8 cellular contexts compared by ENCODE assay signal in genomic region chr3:176994393-176994792, GRCh38.
"Had no signal": no experiment of that assay in that cellular context is flagged by ENCODE, and none has a peak within 500 bp of the region (broad histone marks: within the 10 kb centered on the region; RNA-seq: fewer than 3 reads in every experiment).

No MANE protein-coding gene starts in this region.

- H3K4me2 ChIP-seq: KMS-11 had no signal

- ATAC-seq: HepG2 had no signal

- FAIRE-seq: HepG2 had no signal

- H3K36me3 Mint-ChIP-seq: IgD-negative memory B cell had no signal

- H3K4me3 Mint-ChIP-seq: IgD-negative memory B cell had no signal

- H3K4me1 Mint-ChIP-seq: IgD-negative memory B cell had no signal

- H3K27ac Mint-ChIP-seq: IgD-negative memory B cell had no signal

- H3K4me3 ChIP-seq: GM23248 had no signal

- DNase-seq: GM23248, H7, HCEC 1CT, KBM-7 had no signal

- H3K9ac ChIP-seq: GM23248, KMS-11 had no signal

- H2AFZ ChIP-seq: GM23248 had no signal

- H3K27ac ChIP-seq: GM23248, HL-60, KMS-11 had no signal
